ENCODE assay signal across 18 cellular contexts in the genomic region with DNA sequence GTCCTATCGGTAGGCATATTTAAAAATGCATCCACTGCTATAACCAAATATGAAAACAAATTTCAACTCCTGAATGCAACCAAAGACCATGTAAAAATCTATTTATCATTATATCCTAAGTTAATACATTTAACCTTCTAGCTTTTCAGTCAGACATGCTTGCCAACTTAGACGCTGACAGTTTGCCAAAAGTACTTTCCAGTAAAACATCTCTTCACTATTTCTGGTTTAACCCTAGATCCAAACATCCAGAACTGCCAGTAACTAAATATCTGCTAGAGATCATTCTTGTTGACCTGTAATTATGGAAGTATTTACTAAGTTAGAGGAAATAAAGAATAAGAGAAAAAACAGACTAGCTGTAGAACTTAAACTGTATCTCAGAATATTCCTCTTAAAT.
"Had no signal": no experiment of that assay in that cellular context is flagged by ENCODE, and none has a peak within 500 bp of the region (broad histone marks: within the 10 kb centered on the region; RNA-seq: fewer than 3 reads in every experiment).

No MANE protein-coding gene starts in this region.

- H3K27ac Mint-ChIP-seq: activated CD4-positive, alpha-beta T cell treated with anti-CD3 and anti-CD28 coated beads, Interleukin-2, amount 10 ng/mL, durations not matched to agents 7 days and 5 days; activated naive CD8-positive, alpha-beta T cell treated with anti-CD3 and anti-CD28 coated beads for 36 hours; mesothelial cell of epicardium had no signal

- FAIRE-seq: bronchial epithelial cell had no signal

- H3K9me3 Mint-ChIP-seq: mesothelial cell of epicardium, neural crest cell had no signal

- H3K36me3 ChIP-seq: stomach, thoracic aorta, upper lobe of right lung had no signal

- H3K27me3 Mint-ChIP-seq: activated CD4-positive, alpha-beta T cell treated with anti-CD3 and anti-CD28 coated beads, Interleukin-2, amount 10 ng/mL, durations not matched to agents 7 days and 5 days; activated naive CD8-positive, alpha-beta T cell treated with anti-CD3 and anti-CD28 coated beads for 36 hours; effector memory CD8-positive, alpha-beta T cell had no signal

- H3K9me3 ChIP-seq: psoas muscle, stomach, thoracic aorta, upper lobe of right lung had no signal

- H3K4me3 ChIP-seq: lung, psoas muscle, stomach, thoracic aorta, upper lobe of right lung had no signal

- DNase-seq: activated CD4-positive, alpha-beta T cell treated with anti-CD3 and anti-CD28 coated beads, Interleukin-2, amount 10 ng/mL, durations not matched to agents 7 days and 5 days; activated CD4-positive, CD25-positive, alpha-beta regulatory T cell; activated CD8-positive, alpha-beta memory T cell treated with anti-CD3 and anti-CD28 coated beads for 24 hours; activated naive CD8-positive, alpha-beta T cell treated with anti-CD3 and anti-CD28 coated beads for 36 hours; dermis blood vessel endothelial cell; effector memory CD8-positive, alpha-beta T cell; foreskin melanocyte; head of caudate nucleus; psoas muscle; stimulated activated CD4-positive, alpha-beta T cell treated with anti-CD3 and anti-CD28 coated beads, Interleukin-1b, Interleukin-23, amount 100 ng/mL, for 48 hours; stomach; SW 1271; upper lobe of right lung had no signal

- H3K4me3 Mint-ChIP-seq: activated CD4-positive, alpha-beta T cell treated with anti-CD3 and anti-CD28 coated beads, Interleukin-2, amount 10 ng/mL, durations not matched to agents 7 days and 5 days; activated naive CD8-positive, alpha-beta T cell treated with anti-CD3 and anti-CD28 coated beads for 36 hours; effector memory CD8-positive, alpha-beta T cell; mesothelial cell of epicardium; neural crest cell had no signal

- H3K27ac ChIP-seq: psoas muscle, stomach, thoracic aorta, upper lobe of right lung had no signal

- H3K27me3 ChIP-seq: stomach, upper lobe of right lung had no signal

- H3K4me1 Mint-ChIP-seq: neural crest cell had no signal
